Comparison of ENCODE assay signal across 7 cellular contexts in genomic region chr2:27075219-27075871, GRCh38. TPM values are rescaled to one million over a fixed set of nuclear protein-coding genes. Genes with fewer than 3 reads are reported as not detected.
DNase-seq lines count a peak whose midpoint lies in the region; ATAC-seq and TF ChIP-seq lines count a peak whose summit lies in the region.

No MANE protein-coding gene starts in this region.

- H3K4me3 ChIP-seq in colonic mucosa = no peak overlapping the region

- peak; percentile 50 to 53 for DNase-seq in Kasumi-1 (lab: John Stamatoyannopoulos, UW)
- peak; percentile 48 for DNase-seq in SKM-1 (lab: John Stamatoyannopoulos, UW; ENCODE audit: unreplicated experiment)
- DNase-seq in colonic mucosa = no peak
- peak; percentile 51 for DNase-seq in stimulated activated CD4-positive, alpha-beta T cell treated with anti-CD3 and anti-CD28 coated beads, Interleukin-15, amount 100 ng/mL, for 24 hours
- no peak for DNase-seq in NCI-H1417 treated with DMSO at 0.1 percent for 48 hours (lab: John Stamatoyannopoulos, UW)
- no peak for DNase-seq in foreskin keratinocyte
- no peak for DNase-seq in GM13976 (ENCODE audit: low spot score)

- intact Hi-C loops in colonic mucosa (cut with DNase I) = no loop called here

- H3K9ac ChIP-seq in colonic mucosa (ENCODE audit: low read depth in 2 of 2, low read length in 2 of 2) = no peak overlapping the region

- no peak for TF ChIP-seq CTCF in colonic mucosa (IDR thresholded peaks at IDR 0.05)
- no peak for TF ChIP-seq CTCF in foreskin keratinocyte (conservative IDR thresholded peaks at IDR 0.05)
- TF ChIP-seq CTCF in GM13976 (IDR thresholded peaks at IDR 0.05; ENCODE audit: borderline replicate concordance, control extremely low read depth, extremely low read depth, insufficient read depth, missing control alignments) = no peak

- H3K9me3 ChIP-seq in colonic mucosa = no peaks in the 10 kb centered on the region

- no peak for ATAC-seq in foreskin keratinocyte

- no peaks in the 10 kb centered on the region for H3K27me3 ChIP-seq in colonic mucosa
- no peaks in the 10 kb centered on the region for H3K27me3 ChIP-seq in foreskin keratinocyte

- in situ Hi-C loops in GM13976 (cut with MboI; ENCODE audit: low sequenced_read_pairs, unreplicated experiment) = no loop called here

- H3K27ac ChIP-seq in colonic mucosa (peak overlapping the region; percentile 95), foreskin keratinocyte (no peak overlapping the region)

- H3K36me3 ChIP-seq in colonic mucosa = no peaks in the 10 kb centered on the region

- H3K4me1 ChIP-seq in colonic mucosa (peaks cover 14% of the 10 kb centered on the region), foreskin keratinocyte (no peaks in the 10 kb centered on the region)

RNA-seq across cellular contexts. Expression of gene EMILIN1, which starts 3.1 kb away (rescaled TPM):
- 10 to 100 TPM; 20.2 to 43.0 TPM for total RNA-seq in colonic mucosa
- total RNA-seq in foreskin keratinocyte = 0.37 and 0.39 TPM in 2 replicates
- 0.25 and 0.37 TPM in 2 replicates for polyA plus RNA-seq in foreskin keratinocyte

RNA-seq across cellular contexts. Expression of gene OST4, which starts 3.9 kb away (rescaled TPM):
- total RNA-seq in colonic mucosa (100 to 1,000 TPM; 272 to 331 TPM), foreskin keratinocyte (368 and 406 TPM in 2 replicates)
- 686 and 711 TPM in 2 replicates for polyA plus RNA-seq in foreskin keratinocyte

RNA-seq across cellular contexts. Expression of gene KHK, which starts 11.2 kb away (rescaled TPM):
- total RNA-seq in colonic mucosa = 10 to 100 TPM in 1 of 2 donors, 1 to 10 TPM in 1; 8.9 to 20.3 TPM
- 2.4 and 2.6 TPM in 2 replicates for total RNA-seq in foreskin keratinocyte
- 4.1 and 5.0 TPM in 2 replicates for polyA plus RNA-seq in foreskin keratinocyte

RNA-seq across cellular contexts. Expression of gene AGBL5, which starts 23.9 kb away (rescaled TPM):
- total RNA-seq in colonic mucosa = 10 to 100 TPM; 15.1 to 16.8 TPM
- 25.5 and 28.0 TPM in 2 replicates for total RNA-seq in foreskin keratinocyte
- polyA plus RNA-seq in foreskin keratinocyte = 20.9 and 21.9 TPM in 2 replicates

RNA-seq across cellular contexts. Expression of gene TMEM214, which starts 42.6 kb away (rescaled TPM):
- total RNA-seq in colonic mucosa = 100 to 1,000 TPM in 1 of 2 donors, 10 to 100 TPM in 1; 76.6 to 121 TPM
- 40.0 and 47.7 TPM in 2 replicates for total RNA-seq in foreskin keratinocyte
- 49.2 and 53.8 TPM in 2 replicates for polyA plus RNA-seq in foreskin keratinocyte

Comparison
In these comparisons a context has a peak if more than half of its experiments do, and no peak if none do; other contexts are left out.
1. DNase-seq: peak in Kasumi-1 (2 of 2), SKM-1 (single experiment) and stimulated activated CD4-positive, alpha-beta T cell treated with anti-CD3 and anti-CD28 coated beads, Interleukin-15, amount 100 ng/mL, for 24 hours (single experiment); none in colonic mucosa (single experiment), NCI-H1417 treated with DMSO at 0.1 percent for 48 hours (single experiment), foreskin keratinocyte (0 of 2) and GM13976 (single experiment).
2. RNA of gene EMILIN1, which starts 3.1 kb away (total RNA-seq): 20.2 to 43.0 TPM in colonic mucosa; 0.37 to 0.39 TPM in foreskin keratinocyte; every median in the first group is over 10 times any median in the second.